Comparison of ENCODE assay signal across 10 cellular contexts in the genomic region with DNA sequence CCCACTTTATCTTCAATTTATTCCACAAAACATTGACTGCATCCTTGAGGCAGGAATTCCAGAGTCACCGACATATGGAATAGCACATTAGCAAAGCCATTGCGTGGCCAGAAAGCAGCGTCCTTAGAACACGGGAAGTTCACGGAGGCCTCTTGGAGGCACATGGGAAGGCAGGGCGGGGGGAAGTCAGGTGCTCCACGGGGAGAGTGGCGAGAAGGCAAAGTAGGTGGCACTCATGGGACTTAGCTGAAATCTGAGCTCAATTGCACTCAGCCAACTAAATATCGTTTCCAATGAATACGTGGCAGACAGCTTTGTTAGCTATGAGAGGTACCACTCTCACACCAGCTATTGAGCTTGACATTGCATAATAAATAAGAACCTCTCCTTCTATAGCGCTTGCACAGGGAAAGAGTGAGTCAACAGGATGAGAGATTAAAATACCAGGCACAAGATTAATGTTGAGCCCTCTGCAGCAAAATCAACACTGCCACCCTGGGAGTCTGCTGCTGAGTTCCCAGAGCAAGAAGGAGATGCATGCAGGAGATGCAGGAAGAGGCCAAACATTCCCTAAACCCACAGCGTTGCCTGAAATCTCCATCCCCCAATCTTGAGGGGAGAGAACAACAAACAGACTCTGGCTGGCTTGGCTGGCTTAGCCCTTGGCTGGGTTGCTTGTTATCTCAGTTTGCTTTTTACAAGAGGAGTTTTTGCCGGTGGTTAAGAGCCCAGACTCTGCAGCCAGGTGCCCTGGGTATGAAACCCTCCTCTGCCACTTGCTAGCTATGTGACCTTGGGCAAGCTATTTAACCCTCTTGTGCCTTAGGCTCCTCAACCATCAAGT. TPM values are rescaled to one million over a fixed set of nuclear protein-coding genes. Genes with fewer than 3 reads are reported as not detected.
A peak's percentile ranks its signal among the peaks of the same experiment; 100 is the strongest.
DNase-seq lines count a peak whose midpoint lies in the region; ATAC-seq and TF ChIP-seq lines count a peak whose summit lies in the region.
"Had no signal": no experiment of that assay in that cellular context is flagged by ENCODE, and none has a peak within 500 bp of the region (broad histone marks: within the 10 kb centered on the region; RNA-seq: fewer than 3 reads in every experiment).

No MANE protein-coding gene starts in this region.

- no peaks in the 10 kb centered on the region for H4K20me1 ChIP-seq in HCT116 (ENCODE audit: insufficient read depth)

- no peak overlapping the region for H3K4me3 ChIP-seq in HCT116 (replicated peaks in 1 of 2; ENCODE audit: low read depth in 1 of 2, low read length in 2 of 2)
- no peak overlapping the region for H3K4me3 ChIP-seq in effector memory CD4-positive, alpha-beta T cell (ENCODE audit: insufficient read depth, low read depth, low read length, poor library complexity, severe bottlenecking)
- H3K4me3 ChIP-seq: SK-N-MC had no signal

- RAD21 ChIA-PET in HCT116 (lab: Charles Lee; ENCODE audit: low non-redundant PET in 1 of 2, low total read pairs in 2 of 2, uncharacterized antibody in 2 of 2, unreplicated experiment in 2 of 2) = no interaction called here

- no peak for TF ChIP-seq POLR2A in HCT116 (IDR thresholded peaks at IDR 0.05; ENCODE audit: borderline replicate concordance, extremely low read depth, insufficient read depth, insufficient read length)

- no peaks in the 10 kb centered on the region for H3K36me3 ChIP-seq in HCT116 (ENCODE audit: control insufficient read depth in 1 of 2, insufficient read depth in 2 of 2, low read length in 2 of 2)
- H3K36me3 ChIP-seq in effector memory CD4-positive, alpha-beta T cell (ENCODE audit: control insufficient read depth, insufficient read depth, low read length) = no peaks in the 10 kb centered on the region

- POLR2A ChIA-PET in HCT116 (lab: Charles Lee) = no interaction called here

- H3K4me1 ChIP-seq in HCT116 (ENCODE audit: control insufficient read depth in 1 of 2, insufficient read depth in 2 of 2, low read length in 2 of 2) = peaks cover 10 to 32% of the 10 kb centered on the region in 2 experiments
- H3K4me1 ChIP-seq in effector memory CD4-positive, alpha-beta T cell (ENCODE audit: control insufficient read depth, insufficient read depth, low read length, poor library complexity, severe bottlenecking) = no peaks in the 10 kb centered on the region

- H3K36me3 Mint-ChIP-seq in glutamatergic neuron (ENCODE audit: unreplicated experiment) = no peaks in the 10 kb centered on the region

- H3K27me3 Mint-ChIP-seq in glutamatergic neuron (ENCODE audit: unreplicated experiment) = peaks cover 6% of the 10 kb centered on the region

- no peak overlapping the region for H3K27ac ChIP-seq in HCT116 (ENCODE audit: low read depth, low read length)
- peak overlapping the region; percentile 4 for H3K27ac ChIP-seq in epithelial cell of prostate
- no peak overlapping the region for H3K27ac ChIP-seq in effector memory CD4-positive, alpha-beta T cell (ENCODE audit: insufficient read depth, low read length, poor library complexity, severe bottlenecking)
- H3K27ac ChIP-seq: SK-N-MC had no signal

- no peak for TF ChIP-seq RAD21 in HCT116 (IDR thresholded peaks at IDR 0.05; ENCODE audit: low read depth)

- no peak overlapping the region for H2AFZ ChIP-seq in HCT116 (ENCODE audit: low read depth, low read length, poor library complexity, severe bottlenecking)

- H3K4me2 ChIP-seq in HCT116 (ENCODE audit: low read length) = peak overlapping the region; percentile 7

- no TSS peak for BruUV-seq in HCT116 (replicated peaks; lab: Mats Ljungman, UMichigan)

- CTCF ChIA-PET in HCT116 (lab: Charles Lee) = interaction anchor here (0.7 to 1.5 kb wide), 2 partner anchors 503 to 985 kb away, joined by 3 to 4 read pairs; no protein-coding TSS in a partner anchor

- TF ChIP-seq CTCF in HCT116 (IDR thresholded peaks at IDR 0.05 in 2 of 3, conservative IDR thresholded peaks at IDR 0.05 in 1 of 3; ENCODE audit: borderline replicate concordance in 1 of 3, insufficient read depth in 1 of 3, low read depth in 2 of 3, low read length in 2 of 3) (no peak), glutamatergic neuron (IDR thresholded peaks at IDR 0.05; ENCODE audit: partially characterized antibody, unreplicated experiment) (no peak)

- no peak for ATAC-seq in HCT116
- ATAC-seq in HG02763 (IDR thresholded peaks at IDR 0.05; ENCODE audit: unreplicated experiment) = no peak

- H3K27me3 ChIP-seq in HCT116 (ENCODE audit: insufficient read depth, low read length) = no peaks in the 10 kb centered on the region
- H3K27me3 ChIP-seq in effector memory CD4-positive, alpha-beta T cell (replicated peaks; ENCODE audit: control insufficient read depth, insufficient read depth, low read length, poor library complexity, severe bottlenecking) = no peaks in the 10 kb centered on the region

- H3K4me1 Mint-ChIP-seq in glutamatergic neuron (ENCODE audit: low read depth, unreplicated experiment) = no peaks in the 10 kb centered on the region
- H3K4me1 Mint-ChIP-seq: central memory CD8-positive, alpha-beta T cell had no signal

- H3K79me2 ChIP-seq in HCT116 (ENCODE audit: insufficient read depth, low read length) = no peaks in the 10 kb centered on the region

- DNase-seq in HCT116 (ENCODE audit: low read depth, low spot score) (no peak), NCI-H510A treated with DMSO at 0.1 percent for 48 hours (lab: John Stamatoyannopoulos, UW) (peak; percentile 96), epithelial cell of prostate (ENCODE audit: low read depth, low spot score) (peak; percentile 68), putamen (ENCODE audit: low spot score) (peak; percentile 57), glutamatergic neuron (no peak)
- DNase-seq in activated CD4-positive, CD25-positive, alpha-beta regulatory T cell (lab: John Stamatoyannopoulos, UW) = no peak
- DNase-seq in effector memory CD4-positive, alpha-beta T cell = no peak

- H3K9me3 ChIP-seq in HCT116 (ENCODE audit: control insufficient read depth in 1 of 2, insufficient read depth in 1 of 2, low read depth in 1 of 2, low read length in 2 of 2) = no peaks in the 10 kb centered on the region
- H3K9me3 ChIP-seq in effector memory CD4-positive, alpha-beta T cell (ENCODE audit: control insufficient read depth, low read length) = no peaks in the 10 kb centered on the region

- no peak overlapping the region for H3K27ac Mint-ChIP-seq in glutamatergic neuron (ENCODE audit: unreplicated experiment)

- intact Hi-C loops in HCT116 (cut with micrococcal nuclease) = no loop called here

- peaks cover 4% of the 10 kb centered on the region for H3K9me3 Mint-ChIP-seq in glutamatergic neuron (ENCODE audit: unreplicated experiment)
- H3K9me3 Mint-ChIP-seq: central memory CD8-positive, alpha-beta T cell had no signal

- H3K9ac ChIP-seq in HCT116 (ENCODE audit: low read length) = no peak overlapping the region

- no peak overlapping the region for H3K4me3 Mint-ChIP-seq in glutamatergic neuron (ENCODE audit: unreplicated experiment)
- H3K4me3 Mint-ChIP-seq: central memory CD8-positive, alpha-beta T cell had no signal

- H3K9me2 ChIP-seq in HCT116 (ENCODE audit: insufficient read depth) = no peaks in the 10 kb centered on the region

TF ChIP-seq in HCT116, 20 proteins besides CTCF, POLR2A, EP300 and RAD21:
- TF ChIP-seq EZH2 (IDR thresholded peaks at IDR 0.05) (no peak), JUND (IDR thresholded peaks at IDR 0.05) (peak; percentile 17; the same call in 1 of the 2 replicates), FOSL1 (IDR thresholded peaks at IDR 0.05; ENCODE audit: low read depth) (peak; percentile 37; the same call in 1 of the 2 replicates), SP1 (IDR thresholded peaks at IDR 0.05; ENCODE audit: low read depth) (peak; percentile 31; the same call in 1 of the 2 replicates), SIN3A (IDR thresholded peaks at IDR 0.05; ENCODE audit: low read depth) (no peak), ZNF274 (IDR thresholded peaks at IDR 0.05; ENCODE audit: low read depth, low read length) (no peak)
- TF ChIP-seq, protein P1, sequence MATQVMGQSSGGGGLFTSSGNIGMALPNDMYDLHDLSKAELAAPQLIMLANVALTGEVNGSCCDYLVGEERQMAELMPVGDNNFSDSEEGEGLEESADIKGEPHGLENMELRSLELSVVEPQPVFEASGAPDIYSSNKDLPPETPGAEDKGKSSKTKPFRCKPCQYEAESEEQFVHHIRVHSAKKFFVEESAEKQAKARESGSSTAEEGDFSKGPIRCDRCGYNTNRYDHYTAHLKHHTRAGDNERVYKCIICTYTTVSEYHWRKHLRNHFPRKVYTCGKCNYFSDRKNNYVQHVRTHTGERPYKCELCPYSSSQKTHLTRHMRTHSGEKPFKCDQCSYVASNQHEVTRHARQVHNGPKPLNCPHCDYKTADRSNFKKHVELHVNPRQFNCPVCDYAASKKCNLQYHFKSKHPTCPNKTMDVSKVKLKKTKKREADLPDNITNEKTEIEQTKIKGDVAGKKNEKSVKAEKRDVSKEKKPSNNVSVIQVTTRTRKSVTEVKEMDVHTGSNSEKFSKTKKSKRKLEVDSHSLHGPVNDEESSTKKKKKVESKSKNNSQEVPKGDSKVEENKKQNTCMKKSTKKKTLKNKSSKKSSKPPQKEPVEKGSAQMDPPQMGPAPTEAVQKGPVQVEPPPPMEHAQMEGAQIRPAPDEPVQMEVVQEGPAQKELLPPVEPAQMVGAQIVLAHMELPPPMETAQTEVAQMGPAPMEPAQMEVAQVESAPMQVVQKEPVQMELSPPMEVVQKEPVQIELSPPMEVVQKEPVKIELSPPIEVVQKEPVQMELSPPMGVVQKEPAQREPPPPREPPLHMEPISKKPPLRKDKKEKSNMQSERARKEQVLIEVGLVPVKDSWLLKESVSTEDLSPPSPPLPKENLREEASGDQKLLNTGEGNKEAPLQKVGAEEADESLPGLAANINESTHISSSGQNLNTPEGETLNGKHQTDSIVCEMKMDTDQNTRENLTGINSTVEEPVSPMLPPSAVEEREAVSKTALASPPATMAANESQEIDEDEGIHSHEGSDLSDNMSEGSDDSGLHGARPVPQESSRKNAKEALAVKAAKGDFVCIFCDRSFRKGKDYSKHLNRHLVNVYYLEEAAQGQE (IDR thresholded peaks at IDR 0.05; ENCODE audit: low read depth) = no peak

RNA-seq across cellular contexts. Expression of a gene that starts 28.8 kb away (rescaled TPM):
- not detected for total RNA-seq in HCT116 (2021; ENCODE audit: unreplicated experiment)
- polyA plus RNA-seq in HCT116 (2012) = not detected in 2 replicates
- total RNA-seq in glutamatergic neuron (ENCODE audit: unreplicated experiment) = not detected

Comparison
In these comparisons a context has a peak if more than half of its experiments do, and no peak if none do; other contexts are left out.
1. DNase-seq: peak in NCI-H510A treated with DMSO at 0.1 percent for 48 hours (single experiment), epithelial cell of prostate (single experiment) and putamen (single experiment); none in HCT116 (single experiment), activated CD4-positive, CD25-positive, alpha-beta regulatory T cell (0 of 4), effector memory CD4-positive, alpha-beta T cell (0 of 3) and glutamatergic neuron (single experiment).